1 cellular context compared by ENCODE assay signal in genomic region chr2:222708274-222708710, GRCh38.
TF ChIP-seq lines count a peak whose summit lies in the region.

No MANE protein-coding gene starts in this region.

TF ChIP-seq in HepG2, 621 proteins besides CTCF, POLR2A, EP300 and RAD21 (continued from another document and continues in another):
- TF ChIP-seq IKZF5 (CRISPR knock-in tag; IDR thresholded peaks at IDR 0.05) = peak; percentile 27; the same call in 1 of the 2 replicates
- TF ChIP-seq FOXC1 (CRISPR knock-in tag; IDR thresholded peaks at IDR 0.05; ENCODE audit: borderline replicate concordance) = no peak
- TF ChIP-seq NR2F1 (CRISPR knock-in tag; IDR thresholded peaks at IDR 0.05) = peak in 1 of 2 experiments; percentile 56; a peak in 2 of 4 replicates
- TF ChIP-seq REXO4 (CRISPR knock-in tag; IDR thresholded peaks at IDR 0.05; ENCODE audit: borderline replicate concordance) = no peak
- TF ChIP-seq GTF3A (CRISPR knock-in tag; conservative IDR thresholded peaks at IDR 0.05) = no peak
- TF ChIP-seq ZNF605 (CRISPR knock-in tag; IDR thresholded peaks at IDR 0.05) = peak; percentile 75
- TF ChIP-seq KLF11 (CRISPR knock-in tag; IDR thresholded peaks at IDR 0.05) = no peak; the same call in 1 of the 2 replicates
- no peak for TF ChIP-seq ZNF879 (CRISPR knock-in tag; IDR thresholded peaks at IDR 0.05)
- peak; percentile 81 for TF ChIP-seq KDM4B (CRISPR knock-in tag; IDR thresholded peaks at IDR 0.05)
- TF ChIP-seq, protein P1, sequence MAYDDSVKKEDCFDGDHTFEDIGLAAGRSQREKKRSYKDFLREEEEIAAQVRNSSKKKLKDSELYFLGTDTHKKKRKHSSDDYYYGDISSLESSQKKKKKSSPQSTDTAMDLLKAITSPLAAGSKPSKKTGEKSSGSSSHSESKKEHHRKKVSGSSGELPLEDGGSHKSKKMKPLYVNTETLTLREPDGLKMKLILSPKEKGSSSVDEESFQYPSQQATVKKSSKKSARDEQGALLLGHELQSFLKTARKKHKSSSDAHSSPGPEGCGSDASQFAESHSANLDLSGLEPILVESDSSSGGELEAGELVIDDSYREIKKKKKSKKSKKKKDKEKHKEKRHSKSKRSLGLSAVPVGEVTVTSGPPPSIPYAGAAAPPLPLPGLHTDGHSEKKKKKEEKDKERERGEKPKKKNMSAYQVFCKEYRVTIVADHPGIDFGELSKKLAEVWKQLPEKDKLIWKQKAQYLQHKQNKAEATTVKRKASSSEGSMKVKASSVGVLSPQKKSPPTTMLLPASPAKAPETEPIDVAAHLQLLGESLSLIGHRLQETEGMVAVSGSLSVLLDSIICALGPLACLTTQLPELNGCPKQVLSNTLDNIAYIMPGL (CRISPR knock-in tag; IDR thresholded peaks at IDR 0.05; ENCODE audit: borderline replicate concordance in 1 of 2, low read depth in 1 of 2) = peak; percentile 67 to 81; a peak in 3 of 4 replicates
- no peak for TF ChIP-seq ZNF234 (CRISPR knock-in tag; conservative IDR thresholded peaks at IDR 0.05)
- peak; percentile 84 for TF ChIP-seq SALL1 (CRISPR knock-in tag; IDR thresholded peaks at IDR 0.05)
- TF ChIP-seq, protein P2, sequence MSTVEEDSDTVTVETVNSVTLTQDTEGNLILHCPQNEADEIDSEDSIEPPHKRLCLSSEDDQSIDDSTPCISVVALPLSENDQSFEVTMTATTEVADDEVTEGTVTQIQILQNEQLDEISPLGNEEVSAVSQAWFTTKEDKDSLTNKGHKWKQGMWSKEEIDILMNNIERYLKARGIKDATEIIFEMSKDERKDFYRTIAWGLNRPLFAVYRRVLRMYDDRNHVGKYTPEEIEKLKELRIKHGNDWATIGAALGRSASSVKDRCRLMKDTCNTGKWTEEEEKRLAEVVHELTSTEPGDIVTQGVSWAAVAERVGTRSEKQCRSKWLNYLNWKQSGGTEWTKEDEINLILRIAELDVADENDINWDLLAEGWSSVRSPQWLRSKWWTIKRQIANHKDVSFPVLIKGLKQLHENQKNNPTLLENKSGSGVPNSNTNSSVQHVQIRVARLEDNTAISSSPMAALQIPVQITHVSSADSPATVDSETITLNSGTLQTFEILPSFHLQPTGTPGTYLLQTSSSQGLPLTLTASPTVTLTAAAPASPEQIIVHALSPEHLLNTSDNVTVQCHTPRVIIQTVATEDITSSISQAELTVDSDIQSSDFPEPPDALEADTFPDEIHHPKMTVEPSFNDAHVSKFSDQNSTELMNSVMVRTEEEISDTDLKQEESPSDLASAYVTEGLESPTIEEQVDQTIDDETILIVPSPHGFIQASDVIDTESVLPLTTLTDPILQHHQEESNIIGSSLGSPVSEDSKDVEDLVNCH (CRISPR knock-in tag; IDR thresholded peaks at IDR 0.05) = no peak
- no peak for TF ChIP-seq TP53 (CRISPR knock-in tag; conservative IDR thresholded peaks at IDR 0.05)
- TF ChIP-seq ZNF253 (CRISPR knock-in tag; IDR thresholded peaks at IDR 0.05; ENCODE audit: borderline replicate concordance) = no peak
- TF ChIP-seq ZNF773 (CRISPR knock-in tag; IDR thresholded peaks at IDR 0.05; ENCODE audit: borderline replicate concordance) = no peak
- TF ChIP-seq ZNF224 (CRISPR knock-in tag; IDR thresholded peaks at IDR 0.05) = no peak
- TF ChIP-seq, protein P3, sequence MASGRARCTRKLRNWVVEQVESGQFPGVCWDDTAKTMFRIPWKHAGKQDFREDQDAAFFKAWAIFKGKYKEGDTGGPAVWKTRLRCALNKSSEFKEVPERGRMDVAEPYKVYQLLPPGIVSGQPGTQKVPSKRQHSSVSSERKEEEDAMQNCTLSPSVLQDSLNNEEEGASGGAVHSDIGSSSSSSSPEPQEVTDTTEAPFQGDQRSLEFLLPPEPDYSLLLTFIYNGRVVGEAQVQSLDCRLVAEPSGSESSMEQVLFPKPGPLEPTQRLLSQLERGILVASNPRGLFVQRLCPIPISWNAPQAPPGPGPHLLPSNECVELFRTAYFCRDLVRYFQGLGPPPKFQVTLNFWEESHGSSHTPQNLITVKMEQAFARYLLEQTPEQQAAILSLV (CRISPR knock-in tag; IDR thresholded peaks at IDR 0.05; ENCODE audit: borderline replicate concordance) = no peak
- no peak for TF ChIP-seq ZBTB4 (CRISPR knock-in tag; IDR thresholded peaks at IDR 0.05; ENCODE audit: borderline replicate concordance)
- TF ChIP-seq PREB (CRISPR knock-in tag; IDR thresholded peaks at IDR 0.05) = no peak
- TF ChIP-seq ZNF543 (CRISPR knock-in tag; IDR thresholded peaks at IDR 0.05) = no peak
- TF ChIP-seq, protein P4, sequence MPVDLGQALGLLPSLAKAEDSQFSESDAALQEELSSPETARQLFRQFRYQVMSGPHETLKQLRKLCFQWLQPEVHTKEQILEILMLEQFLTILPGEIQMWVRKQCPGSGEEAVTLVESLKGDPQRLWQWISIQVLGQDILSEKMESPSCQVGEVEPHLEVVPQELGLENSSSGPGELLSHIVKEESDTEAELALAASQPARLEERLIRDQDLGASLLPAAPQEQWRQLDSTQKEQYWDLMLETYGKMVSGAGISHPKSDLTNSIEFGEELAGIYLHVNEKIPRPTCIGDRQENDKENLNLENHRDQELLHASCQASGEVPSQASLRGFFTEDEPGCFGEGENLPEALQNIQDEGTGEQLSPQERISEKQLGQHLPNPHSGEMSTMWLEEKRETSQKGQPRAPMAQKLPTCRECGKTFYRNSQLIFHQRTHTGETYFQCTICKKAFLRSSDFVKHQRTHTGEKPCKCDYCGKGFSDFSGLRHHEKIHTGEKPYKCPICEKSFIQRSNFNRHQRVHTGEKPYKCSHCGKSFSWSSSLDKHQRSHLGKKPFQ (CRISPR knock-in tag; IDR thresholded peaks at IDR 0.05; ENCODE audit: insufficient replicate concordance) = no peak
- TF ChIP-seq PLSCR1 (CRISPR knock-in tag; IDR thresholded peaks at IDR 0.05; ENCODE audit: borderline replicate concordance) = no peak
- TF ChIP-seq TRIM24 (CRISPR knock-in tag; IDR thresholded peaks at IDR 0.05) = no peak
- no peak for TF ChIP-seq MAF1 (CRISPR knock-in tag; IDR thresholded peaks at IDR 0.05; ENCODE audit: borderline replicate concordance)
- TF ChIP-seq ZNF782 (CRISPR knock-in tag; IDR thresholded peaks at IDR 0.05; ENCODE audit: borderline replicate concordance) = no peak
- 0 out of 2 replicates have a peak, but pooled peaks have one; percentile 29 for TF ChIP-seq HMG20B (CRISPR knock-in tag; conservative IDR thresholded peaks at IDR 0.05)
- no peak for TF ChIP-seq HHEX (CRISPR knock-in tag; IDR thresholded peaks at IDR 0.05)
- no peak; the same call in 1 of the 2 replicates for TF ChIP-seq ZNF816 (CRISPR knock-in tag; IDR thresholded peaks at IDR 0.05; ENCODE audit: borderline replicate concordance)
- TF ChIP-seq ZNF770 (CRISPR knock-in tag; IDR thresholded peaks at IDR 0.05) = peak; percentile 56; the same call in 1 of the 2 replicates
- no peak for TF ChIP-seq MZF1 (CRISPR knock-in tag; IDR thresholded peaks at IDR 0.05; ENCODE audit: borderline replicate concordance)
- TF ChIP-seq ZNF431 (CRISPR knock-in tag; IDR thresholded peaks at IDR 0.05; ENCODE audit: borderline replicate concordance, low read depth) = 0 out of 2 replicates have a peak, but pooled peaks have one; percentile 63
- no peak for TF ChIP-seq ZNF563 (CRISPR knock-in tag; IDR thresholded peaks at IDR 0.05)
- TF ChIP-seq, protein P5, sequence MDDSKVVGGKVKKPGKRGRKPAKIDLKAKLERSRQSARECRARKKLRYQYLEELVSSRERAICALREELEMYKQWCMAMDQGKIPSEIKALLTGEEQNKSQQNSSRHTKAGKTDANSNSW (CRISPR knock-in tag; IDR thresholded peaks at IDR 0.05; ENCODE audit: borderline replicate concordance) = no peak
- TF ChIP-seq PCBP2 (optimal IDR thresholded peaks at IDR 0.05; ENCODE audit: low read depth, low read length, poor library complexity, severe bottlenecking) = no peak
- TF ChIP-seq GFI1 (CRISPR knock-in tag; IDR thresholded peaks at IDR 0.05; ENCODE audit: borderline replicate concordance) = peak; percentile 21; the same call in 1 of the 2 replicates
- no peak for TF ChIP-seq CHD2 (IDR thresholded peaks at IDR 0.05; ENCODE audit: low read depth, low read length)
- no peak for TF ChIP-seq SP5 (CRISPR knock-in tag; IDR thresholded peaks at IDR 0.05; ENCODE audit: borderline replicate concordance, low read depth)
- TF ChIP-seq ZFP37 (CRISPR knock-in tag; IDR thresholded peaks at IDR 0.05; ENCODE audit: borderline replicate concordance) = no peak
- TF ChIP-seq TAF15 (IDR thresholded peaks at IDR 0.05; ENCODE audit: low read depth, low read length, poor library complexity, severe bottlenecking) = no peak
- TF ChIP-seq SKI (IDR thresholded peaks at IDR 0.05; ENCODE audit: partially characterized antibody) = no peak
- no peak for TF ChIP-seq E2F5 (CRISPR knock-in tag; conservative IDR thresholded peaks at IDR 0.05)
- TF ChIP-seq NFE2L2 (IDR thresholded peaks at IDR 0.05; ENCODE audit: low read length) = no peak
- TF ChIP-seq CREM (IDR thresholded peaks at IDR 0.05) = no peak
- TF ChIP-seq CREM (CRISPR knock-in tag; IDR thresholded peaks at IDR 0.05) = no peak
- TF ChIP-seq, protein P6, sequence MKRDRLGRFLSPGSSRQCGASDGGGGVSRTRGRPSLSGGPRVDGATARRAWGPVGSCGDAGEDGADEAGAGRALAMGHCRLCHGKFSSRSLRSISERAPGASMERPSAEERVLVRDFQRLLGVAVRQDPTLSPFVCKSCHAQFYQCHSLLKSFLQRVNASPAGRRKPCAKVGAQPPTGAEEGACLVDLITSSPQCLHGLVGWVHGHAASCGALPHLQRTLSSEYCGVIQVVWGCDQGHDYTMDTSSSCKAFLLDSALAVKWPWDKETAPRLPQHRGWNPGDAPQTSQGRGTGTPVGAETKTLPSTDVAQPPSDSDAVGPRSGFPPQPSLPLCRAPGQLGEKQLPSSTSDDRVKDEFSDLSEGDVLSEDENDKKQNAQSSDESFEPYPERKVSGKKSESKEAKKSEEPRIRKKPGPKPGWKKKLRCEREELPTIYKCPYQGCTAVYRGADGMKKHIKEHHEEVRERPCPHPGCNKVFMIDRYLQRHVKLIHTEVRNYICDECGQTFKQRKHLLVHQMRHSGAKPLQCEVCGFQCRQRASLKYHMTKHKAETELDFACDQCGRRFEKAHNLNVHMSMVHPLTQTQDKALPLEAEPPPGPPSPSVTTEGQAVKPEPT (CRISPR knock-in tag; IDR thresholded peaks at IDR 0.05; ENCODE audit: low read depth) = no peak
- TF ChIP-seq ZSCAN12 (CRISPR knock-in tag; IDR thresholded peaks at IDR 0.05) = no peak
- no peak for TF ChIP-seq JUN (CRISPR knock-in tag; IDR thresholded peaks at IDR 0.05)
